ENCODE assay signal across 1 cellular context in genomic region chr2:127811922-127812321, GRCh38.
TF ChIP-seq lines count a peak whose summit lies in the region.

No MANE protein-coding gene starts in this region.

TF ChIP-seq in GM12878, 131 proteins besides CTCF, POLR2A, EP300 and RAD21 (continued from another document):
- TF ChIP-seq BCL3 (IDR thresholded peaks at IDR 0.05; ENCODE audit: borderline replicate concordance, insufficient read depth, low read depth, low read length, poor library complexity, severe bottlenecking), result no peak
- TF ChIP-seq E2F4 (IDR thresholded peaks at IDR 0.05; ENCODE audit: low read depth, low read length), result no peak
- TF ChIP-seq RUNX3 (IDR thresholded peaks at IDR 0.05; ENCODE audit: low read length), result no peak
- no peak for TF ChIP-seq SKIL (IDR thresholded peaks at IDR 0.05; ENCODE audit: low read depth, poor library complexity, severe bottlenecking)
- TF ChIP-seq BACH1 (IDR thresholded peaks at IDR 0.05; ENCODE audit: borderline replicate concordance), result no peak
- TF ChIP-seq SMARCA5 (IDR thresholded peaks at IDR 0.05), result no peak
- no peak for TF ChIP-seq WRNIP1 (IDR thresholded peaks at IDR 0.05; ENCODE audit: borderline replicate concordance, low read depth, low read length)
- no peak for TF ChIP-seq BCLAF1 (IDR thresholded peaks at IDR 0.05)
- no peak for TF ChIP-seq ATF3 (IDR thresholded peaks at IDR 0.05; ENCODE audit: borderline replicate concordance, extremely low read depth, low read depth, low read length)
- no peak for TF ChIP-seq ATF2 (IDR thresholded peaks at IDR 0.05; ENCODE audit: low read length)
